Comparison of ENCODE assay signal across 17 cellular contexts in the genomic region with DNA sequence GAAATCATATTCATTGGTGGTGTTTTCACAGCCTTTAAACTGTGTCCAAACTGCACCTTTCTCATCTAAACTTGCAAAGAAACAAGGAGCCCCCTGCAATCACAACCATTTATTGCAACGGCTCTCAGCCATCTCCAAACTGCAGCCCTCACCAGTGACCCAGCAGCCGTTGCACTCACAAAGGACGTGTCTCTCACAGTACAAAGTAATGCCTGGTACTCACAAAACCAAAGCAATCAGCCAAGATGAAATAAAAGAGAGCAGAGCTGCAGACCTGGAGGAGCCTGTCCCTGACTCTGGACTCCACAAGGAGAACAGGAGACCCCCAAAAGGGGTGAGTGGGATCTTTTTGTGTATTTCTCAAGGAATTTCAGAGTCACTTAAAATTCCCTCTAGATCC. TPM values are rescaled to one million over a fixed set of nuclear protein-coding genes. Genes with fewer than 3 reads are reported as not detected.
DNase-seq lines count a peak whose midpoint lies in the region; ATAC-seq and TF ChIP-seq lines count a peak whose summit lies in the region.
"Had no signal": no experiment of that assay in that cellular context is flagged by ENCODE, and none has a peak within 500 bp of the region (broad histone marks: within the 10 kb centered on the region; RNA-seq: fewer than 3 reads in every experiment).

No MANE protein-coding gene starts in this region.

- peaks cover 89% of the 10 kb centered on the region for H3K36me3 Mint-ChIP-seq in activated naive CD4-positive, alpha-beta T cell treated with anti-CD3 and anti-CD28 coated beads, Interleukin-2, amount 10 ng/mL, durations not matched to agents 7 days and 5 days
- H3K36me3 Mint-ChIP-seq in activated B cell treated with CpG ODN at 0.5 μM for 24 hours (ENCODE audit: low read depth) (peaks cover 60% of the 10 kb centered on the region), endothelial cell (ENCODE audit: low read depth, unreplicated experiment) (peaks cover 73% of the 10 kb centered on the region)

- intact Hi-C loops in activated B cell treated with CpG ODN at 0.5 μM for 24 hours (cut with micrococcal nuclease), result loop anchor here (1.0 kb wide), 1 partner anchor 9 kb away; no protein-coding TSS in a partner anchor

- no peaks in the 10 kb centered on the region for H3K9me3 Mint-ChIP-seq in activated naive CD4-positive, alpha-beta T cell treated with anti-CD3 and anti-CD28 coated beads, Interleukin-2, amount 10 ng/mL, durations not matched to agents 7 days and 5 days
- peaks cover 5% of the 10 kb centered on the region for H3K9me3 Mint-ChIP-seq in activated B cell treated with CpG ODN at 0.5 μM for 24 hours
- peaks cover 22% of the 10 kb centered on the region for H3K9me3 Mint-ChIP-seq in endothelial cell (ENCODE audit: unreplicated experiment)

- TF ChIP-seq CTCF in activated B cell treated with CpG ODN at 0.5 μM for 24 hours (IDR thresholded peaks at IDR 0.05) (no peak), endothelial cell (IDR thresholded peaks at IDR 0.05; ENCODE audit: unreplicated experiment) (no peak)

- POLR2A ChIA-PET in activated B cell treated with CpG ODN at 0.5 μM for 24 hours (lab: Charles Lee), result interaction anchor here (0.7 to 3.2 kb wide), 5 partner anchors 9 to 191 kb away, joined by 4 to 20 read pairs (median 8); a partner anchor contains a TSS

- no peak for ATAC-seq in activated B cell treated with CpG ODN at 0.5 μM for 24 hours (ENCODE audit: low read depth)

- peak; percentile 45 for DNase-seq in activated naive CD4-positive, alpha-beta T cell treated with anti-CD3 and anti-CD28 coated beads, Interleukin-2, amount 10 ng/mL, durations not matched to agents 7 days and 5 days
- no peak for DNase-seq in activated naive CD4-positive, alpha-beta T cell treated with Interleukin-2 at 50 U/mL for 16 hours
- no peak for DNase-seq in activated B cell treated with CpG ODN at 0.5 μM for 24 hours
- no peak for DNase-seq in endothelial cell (ENCODE audit: low spot score)
- DNase-seq in NK-92 treated with Interleukin-12 subunit alpha and Interleukin-12 subunit beta, amount 100 ng/mL, for 24 hours (lab: John Stamatoyannopoulos, UW), result no peak
- no peak for DNase-seq in iPS-NIHi7 (ENCODE audit: extremely low spot score)
- DNase-seq in substantia nigra (lab: John Stamatoyannopoulos, UW), result no peak
- DNase-seq in NCI-H187 treated with DMSO at 0.1 percent for 48 hours (lab: John Stamatoyannopoulos, UW), result no peak
- DNase-seq: activated CD4-positive, alpha-beta T cell treated with anti-CD3 and anti-CD28 coated beads, Interleukin-2, amount 50 U/mL, for 1 hour; activated gamma-delta T cell treated with Interleukin-2 at 50 U/mL for 16 hours; esophagus squamous epithelium; GDM1; GM23248; NCI-H146; NCI-H2227 treated with DMSO at 0.1 percent for 48 hours; SHP77 treated with DMSO at 0.1 percent for 48 hours had no signal

- peak overlapping the region; percentile 99 for H3K27ac Mint-ChIP-seq in activated naive CD4-positive, alpha-beta T cell treated with anti-CD3 and anti-CD28 coated beads, Interleukin-2, amount 10 ng/mL, durations not matched to agents 7 days and 5 days
- H3K27ac Mint-ChIP-seq in activated B cell treated with CpG ODN at 0.5 μM for 24 hours (peak overlapping the region; percentile 83), endothelial cell (ENCODE audit: unreplicated experiment) (no peak overlapping the region)

- peaks cover 75% of the 10 kb centered on the region for H3K4me1 Mint-ChIP-seq in activated naive CD4-positive, alpha-beta T cell treated with anti-CD3 and anti-CD28 coated beads, Interleukin-2, amount 10 ng/mL, durations not matched to agents 7 days and 5 days
- H3K4me1 Mint-ChIP-seq in activated B cell treated with CpG ODN at 0.5 μM for 24 hours (peaks cover 90% of the 10 kb centered on the region), endothelial cell (ENCODE audit: unreplicated experiment) (peaks cover 66% of the 10 kb centered on the region)

- peak overlapping the region; percentile 100 for H3K4me3 Mint-ChIP-seq in activated naive CD4-positive, alpha-beta T cell treated with anti-CD3 and anti-CD28 coated beads, Interleukin-2, amount 10 ng/mL, durations not matched to agents 7 days and 5 days
- H3K4me3 Mint-ChIP-seq in activated B cell treated with CpG ODN at 0.5 μM for 24 hours, result peak overlapping the region; percentile 33
- peak overlapping the region; percentile 70 for H3K4me3 Mint-ChIP-seq in endothelial cell (ENCODE audit: unreplicated experiment)

- H3K27ac ChIP-seq in substantia nigra (ENCODE audit: low read depth, low read length, poor library complexity, severe bottlenecking), result no peak overlapping the region
- H3K27ac ChIP-seq: esophagus squamous epithelium, GM23248 had no signal

- no peaks in the 10 kb centered on the region for H3K27me3 Mint-ChIP-seq in activated naive CD4-positive, alpha-beta T cell treated with anti-CD3 and anti-CD28 coated beads, Interleukin-2, amount 10 ng/mL, durations not matched to agents 7 days and 5 days
- no peaks in the 10 kb centered on the region for H3K27me3 Mint-ChIP-seq in activated B cell treated with CpG ODN at 0.5 μM for 24 hours
- H3K27me3 Mint-ChIP-seq in endothelial cell (ENCODE audit: unreplicated experiment), result peaks cover 6% of the 10 kb centered on the region

- CTCF ChIA-PET in activated naive CD4-positive, alpha-beta T cell treated with anti-CD3 and anti-CD28 coated beads, Interleukin-2, amount 10 ng/mL, durations not matched to agents 7 days and 5 days (lab: Charles Lee), result interaction anchor here (19.3 kb wide), 1 partner anchor 13 kb away, joined by 376 read pairs; no protein-coding TSS in a partner anchor
- CTCF ChIA-PET in activated B cell treated with CpG ODN at 0.5 μM for 24 hours (lab: Charles Lee), result interaction anchor here (0.7 to 4.5 kb wide), 4 partner anchors 8 to 233 kb away, joined by 3 to 57 read pairs (median 5); no protein-coding TSS in a partner anchor

RNA-seq across cellular contexts. Expression of a gene that starts 20.2 kb away (rescaled TPM):
- total RNA-seq in activated B cell treated with CpG ODN at 0.5 μM for 24 hours, result 11.7 and 12.0 TPM in 2 replicates
- total RNA-seq in endothelial cell (ENCODE audit: unreplicated experiment), result 74.1 TPM
- total RNA-seq: GM23248, renal cortical epithelial cell had no signal

Comparison
In these comparisons a context has a peak if more than half of its experiments do, and no peak if none do; other contexts are left out.
1. H3K4me3 Mint-ChIP-seq: peak in every context shown above with its lines; median percentile 100 in activated naive CD4-positive, alpha-beta T cell treated with anti-CD3 and anti-CD28 coated beads, Interleukin-2, amount 10 ng/mL, durations not matched to agents 7 days and 5 days; 70 in endothelial cell; 33 in activated B cell treated with CpG ODN at 0.5 μM for 24 hours.